In the genomic region with DNA sequence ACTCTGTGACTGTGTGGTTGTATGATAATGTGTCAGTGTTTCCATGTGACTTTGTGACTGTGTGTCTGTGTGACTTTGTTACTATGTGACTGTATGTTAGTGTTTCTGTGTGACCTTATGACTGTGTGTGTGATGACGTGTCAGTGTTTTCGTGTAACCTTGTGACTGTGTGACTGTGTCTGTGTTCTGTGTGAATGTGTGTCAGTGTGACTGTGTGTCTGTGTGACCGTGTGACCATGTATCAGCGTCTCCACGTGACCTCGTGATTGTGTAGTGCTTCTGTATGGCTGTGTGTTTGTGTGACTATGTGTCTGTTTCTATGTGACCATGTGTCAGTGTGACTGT, we compare ENCODE assay signal across 29 cellular contexts. TPM values are rescaled to one million over a fixed set of nuclear protein-coding genes. Genes with fewer than 3 reads are reported as not detected.
"Had no signal": no experiment of that assay in that cellular context is flagged by ENCODE, and none has a peak within 500 bp of the region (broad histone marks: within the 10 kb centered on the region; RNA-seq: fewer than 3 reads in every experiment).

No MANE protein-coding gene starts in this region.

- DNase-seq: activated CD4-positive, alpha-beta T cell treated with anti-CD3 and anti-CD28 coated beads, Interleukin-2, amount 10 ng/mL, durations not matched to agents 24 days and 14 days; activated CD4-positive, CD25-positive, alpha-beta regulatory T cell; activated CD8-positive, alpha-beta memory T cell treated with anti-CD3 and anti-CD28 coated beads, Interleukin-2, amount 10 ng/mL, durations not matched to agents 7 days and 5 days; activated CD8-positive, alpha-beta T cell treated with anti-CD3 and anti-CD28 coated beads for 36 hours; activated gamma-delta T cell; activated T-cell treated with anti-CD3 and anti-CD28 coated beads for 4 hours; brain microvascular endothelial cell; effector memory CD4-positive, alpha-beta T cell; foreskin melanocyte; glutamatergic neuron; hippocampal formation; kidney glomerular epithelial cell; left ventricle myocardium inferior; occipital lobe; small intestine; stimulated activated CD8-positive, alpha-beta memory T cell treated with anti-CD3 and anti-CD28 coated beads, Interleukin-4, amount 100 ng/mL, for 48 hours; stimulated activated naive B cell treated with anti-CD40 and anti-IgM and Interleukin-4, amounts not matched to agents 10 μg/mL and 1 μg/mL and 100 μg/mL, for 72 hours had no signal

- FAIRE-seq: colon, endothelial cell of umbilical vein, small intestine had no signal

- H3K4me3 ChIP-seq: left ventricle myocardium inferior, thoracic aorta, upper lobe of left lung had no signal

- H3K36me3 Mint-ChIP-seq: activated CD8-positive, alpha-beta memory T cell treated with anti-CD3 and anti-CD28 coated beads, Interleukin-2, amount 10 ng/mL, durations not matched to agents 7 days and 5 days; activated naive CD4-positive, alpha-beta T cell treated with anti-CD3 and anti-CD28 coated beads, Interleukin-2, amount 50 U/mL, for 24 hours; stimulated activated naive B cell treated with anti-CD40 and anti-IgM and Interleukin-4, amounts not matched to agents 10 μg/mL and 1 μg/mL and 100 μg/mL, for 72 hours had no signal

- H3K36me3 ChIP-seq: brain microvascular endothelial cell, left ventricle myocardium inferior, thoracic aorta, upper lobe of left lung had no signal

- H3K4me1 ChIP-seq: left ventricle myocardium inferior, upper lobe of left lung had no signal

- H3K4me3 Mint-ChIP-seq: activated CD4-positive, alpha-beta T cell treated with anti-CD3 and anti-CD28 coated beads, Interleukin-2, amount 10 ng/mL, durations not matched to agents 24 days and 14 days; activated CD8-positive, alpha-beta memory T cell treated with anti-CD3 and anti-CD28 coated beads, Interleukin-2, amount 10 ng/mL, durations not matched to agents 7 days and 5 days; activated CD8-positive, alpha-beta T cell treated with anti-CD3 and anti-CD28 coated beads for 36 hours; activated naive CD4-positive, alpha-beta T cell treated with anti-CD3 and anti-CD28 coated beads, Interleukin-2, amount 50 U/mL, for 24 hours; central memory CD8-positive, alpha-beta T cell; natural killer cell treated with Interleukin-12 subunit alpha and Interleukin-12 subunit beta and Interleukin-15 and Interleukin-18, amount 100 ng/mL, for 72 hours; stimulated activated naive B cell treated with anti-CD40 and anti-IgM and Interleukin-4, amounts not matched to agents 10 μg/mL and 1 μg/mL and 100 μg/mL, for 72 hours; T-helper 1 cell treated with Interleukin-12 subunit alpha and Interleukin-12 subunit beta and Interleukin-4 antibody, amounts not matched to agents 30 μg/mL and 1 μg/mL, for 36 hours had no signal

- ATAC-seq: activated CD8-positive, alpha-beta memory T cell treated with anti-CD3 and anti-CD28 coated beads, Interleukin-2, amount 10 ng/mL, durations not matched to agents 7 days and 5 days; esophagus mucosa; sciatic nerve; stimulated activated naive B cell treated with anti-CD40 and anti-IgM and Interleukin-4, amounts not matched to agents 10 μg/mL and 1 μg/mL and 100 μg/mL, for 72 hours had no signal

- H3K27me3 ChIP-seq: brain microvascular endothelial cell, upper lobe of left lung had no signal

- H3K9me3 ChIP-seq: left ventricle myocardium inferior, thoracic aorta, upper lobe of left lung had no signal

- H3K27ac Mint-ChIP-seq: activated CD4-positive, alpha-beta T cell treated with anti-CD3 and anti-CD28 coated beads, Interleukin-2, amount 10 ng/mL, durations not matched to agents 24 days and 14 days; activated CD8-positive, alpha-beta memory T cell treated with anti-CD3 and anti-CD28 coated beads, Interleukin-2, amount 10 ng/mL, durations not matched to agents 7 days and 5 days; activated CD8-positive, alpha-beta T cell treated with anti-CD3 and anti-CD28 coated beads for 36 hours; activated naive CD4-positive, alpha-beta T cell treated with anti-CD3 and anti-CD28 coated beads, Interleukin-2, amount 50 U/mL, for 24 hours; natural killer cell treated with Interleukin-12 subunit alpha and Interleukin-12 subunit beta and Interleukin-15 and Interleukin-18, amount 100 ng/mL, for 72 hours; stimulated activated naive B cell treated with anti-CD40 and anti-IgM and Interleukin-4, amounts not matched to agents 10 μg/mL and 1 μg/mL and 100 μg/mL, for 72 hours; T-helper 1 cell treated with Interleukin-12 subunit alpha and Interleukin-12 subunit beta and Interleukin-4 antibody, amounts not matched to agents 30 μg/mL and 1 μg/mL, for 36 hours had no signal

- H3K4me1 Mint-ChIP-seq: activated CD4-positive, alpha-beta T cell treated with anti-CD3 and anti-CD28 coated beads, Interleukin-2, amount 10 ng/mL, durations not matched to agents 24 days and 14 days; activated CD8-positive, alpha-beta memory T cell treated with anti-CD3 and anti-CD28 coated beads, Interleukin-2, amount 10 ng/mL, durations not matched to agents 7 days and 5 days; activated naive CD4-positive, alpha-beta T cell treated with anti-CD3 and anti-CD28 coated beads, Interleukin-2, amount 50 U/mL, for 24 hours; central memory CD8-positive, alpha-beta T cell; stimulated activated naive B cell treated with anti-CD40 and anti-IgM and Interleukin-4, amounts not matched to agents 10 μg/mL and 1 μg/mL and 100 μg/mL, for 72 hours had no signal

- H3K27ac ChIP-seq: brain microvascular endothelial cell, left ventricle myocardium inferior, thoracic aorta, upper lobe of left lung had no signal

- H3K9me3 Mint-ChIP-seq: activated CD8-positive, alpha-beta T cell treated with anti-CD3 and anti-CD28 coated beads for 36 hours; activated naive CD4-positive, alpha-beta T cell treated with anti-CD3 and anti-CD28 coated beads, Interleukin-2, amount 50 U/mL, for 24 hours; central memory CD8-positive, alpha-beta T cell; natural killer cell treated with Interleukin-12 subunit alpha and Interleukin-12 subunit beta and Interleukin-15 and Interleukin-18, amount 100 ng/mL, for 72 hours; stimulated activated naive B cell treated with anti-CD40 and anti-IgM and Interleukin-4, amounts not matched to agents 10 μg/mL and 1 μg/mL and 100 μg/mL, for 72 hours had no signal

RNA-seq across cellular contexts. Expression of a gene that starts 9.5 kb away (rescaled TPM):
- total RNA-seq: activated CD4-positive, alpha-beta T cell treated with anti-CD3 and anti-CD28 coated beads, Interleukin-2, amount 10 ng/mL, durations not matched to agents 24 days and 14 days; activated CD8-positive, alpha-beta memory T cell treated with anti-CD3 and anti-CD28 coated beads, Interleukin-2, amount 10 ng/mL, durations not matched to agents 7 days and 5 days; activated CD8-positive, alpha-beta T cell treated with anti-CD3 and anti-CD28 coated beads for 36 hours; dermis microvascular lymphatic vessel endothelial cell; lung microvascular endothelial cell; natural killer cell treated with Interleukin-12 subunit alpha and Interleukin-12 subunit beta and Interleukin-15 and Interleukin-18, amount 100 ng/mL, for 72 hours had no signal
